Comparison of ENCODE assay signal across 9 cellular contexts in the genomic region with DNA sequence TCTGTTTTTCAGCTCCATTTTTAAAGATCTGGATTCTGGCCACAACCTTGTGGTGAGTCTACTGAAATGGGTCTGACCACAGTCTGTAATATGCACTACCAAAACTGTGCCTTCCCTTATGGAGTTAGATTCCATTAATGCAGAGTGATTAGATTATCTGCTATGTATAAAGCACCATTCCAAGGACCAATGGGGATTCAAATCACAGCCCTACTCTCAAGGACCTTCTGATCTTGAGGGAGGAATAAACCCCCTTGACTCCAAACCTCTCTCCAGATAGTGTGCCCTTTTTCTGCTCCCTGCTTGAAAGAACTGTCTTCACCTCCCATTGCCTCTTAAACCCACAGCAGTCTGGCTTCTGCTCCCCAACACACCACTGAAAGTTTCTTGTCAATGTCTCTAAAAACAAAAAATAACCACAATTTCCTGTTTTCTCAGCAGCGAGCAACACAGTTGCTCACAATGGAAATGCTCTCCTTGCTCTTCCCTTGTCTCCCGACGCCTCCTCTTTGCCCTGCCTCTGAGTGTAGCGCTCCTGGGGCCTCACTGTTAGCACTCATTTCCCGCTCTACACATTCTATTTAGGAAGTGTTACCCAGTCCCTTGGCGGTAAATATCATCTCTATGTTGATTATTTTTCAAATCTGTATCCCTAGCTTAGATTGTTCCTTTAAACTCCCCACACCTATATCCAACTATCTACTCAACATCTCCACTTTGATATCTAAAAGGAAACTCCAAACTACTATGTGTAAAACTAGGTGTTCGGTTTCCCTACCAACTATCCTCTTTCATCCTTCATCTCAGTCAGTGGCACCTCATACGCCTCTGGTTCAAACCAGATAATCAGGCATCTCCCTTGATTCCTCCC. TPM values are rescaled to one million over a fixed set of nuclear protein-coding genes. Genes with fewer than 3 reads are reported as not detected.
DNase-seq lines count a peak whose midpoint lies in the region; ATAC-seq, FAIRE-seq and TF ChIP-seq lines count a peak whose summit lies in the region.
"Had no signal": no experiment of that assay in that cellular context is flagged by ENCODE, and none has a peak within 500 bp of the region (broad histone marks: within the 10 kb centered on the region; RNA-seq: fewer than 3 reads in every experiment).

No MANE protein-coding gene starts in this region.

- no peak for TF ChIP-seq CTCF in Calu3 (IDR thresholded peaks at IDR 0.05; ENCODE audit: unreplicated experiment)

- DNase-seq in CD1c-positive myeloid dendritic cell (ENCODE audit: extremely low spot score) (peak; percentile 64), small intestine (peak; percentile 17), ecto neural progenitor cell (ENCODE audit: low spot score) (no peak), Calu3 (no peak), mucosa of gallbladder (ENCODE audit: low spot score) (no peak)
- DNase-seq in activated T-cell treated with anti-CD3 and anti-CD28 coated beads, Interleukin-2, amount 50 U/mL, for 4 hours = no peak

- BruUV-seq in Calu3 (replicated peaks; lab: Mats Ljungman, UMichigan) = no TSS peak

- no peaks in the 10 kb centered on the region for H3K4me1 ChIP-seq in small intestine (ENCODE audit: control insufficient read depth in 2 of 2, insufficient read depth in 1 of 2, low read depth in 1 of 2, low read length in 1 of 2)

- CTCF ChIA-PET in Calu3 (lab: Charles Lee) = no interaction called here

- no peak overlapping the region for H3K27ac ChIP-seq in small intestine (ENCODE audit: low read depth in 1 of 2, low read length in 1 of 2)

- H3K4me1 Mint-ChIP-seq in activated T-cell treated with anti-CD3 and anti-CD28 coated beads, Interleukin-2, amount 50 U/mL, for 4 hours (ENCODE audit: low read depth) = peaks cover 40% of the 10 kb centered on the region
- peaks cover 12% of the 10 kb centered on the region for H3K4me1 Mint-ChIP-seq in Calu3 (ENCODE audit: low read depth, unreplicated experiment)

- intact Hi-C loops in Calu3 (cut with micrococcal nuclease; ENCODE audit: unreplicated experiment) = no loop called here

- peaks cover 11% of the 10 kb centered on the region for H3K36me3 Mint-ChIP-seq in activated T-cell treated with anti-CD3 and anti-CD28 coated beads, Interleukin-2, amount 50 U/mL, for 4 hours (ENCODE audit: insufficient read depth)
- no peaks in the 10 kb centered on the region for H3K36me3 Mint-ChIP-seq in Calu3 (ENCODE audit: insufficient read depth, unreplicated experiment)

- H3K27ac Mint-ChIP-seq in Calu3 (ENCODE audit: unreplicated experiment) = no peak overlapping the region

- no peak for FAIRE-seq in small intestine (lab: Jason Lieb, UNC)

- WGBS in small intestine, 3 donors = 69 to 93% (median 76%) methylated on average over 8 of the region's 8 CpGs

- no peaks in the 10 kb centered on the region for H3K27me3 ChIP-seq in small intestine (ENCODE audit: control insufficient read depth in 2 of 2, insufficient read depth in 2 of 2, low read length in 2 of 2)

- no peaks in the 10 kb centered on the region for H3K9me3 ChIP-seq in small intestine (ENCODE audit: control insufficient read depth, low read depth)

- ATAC-seq in GM19351 (IDR thresholded peaks at IDR 0.05; ENCODE audit: unreplicated experiment) (peak; percentile 87), HG03280 (IDR thresholded peaks at IDR 0.05; ENCODE audit: unreplicated experiment) (peak; percentile 88)
- peak; percentile 66 to 79 for ATAC-seq in activated T-cell treated with anti-CD3 and anti-CD28 coated beads, Interleukin-2, amount 50 U/mL, for 4 hours

- peak overlapping the region; percentile 62 for H3K4me3 Mint-ChIP-seq in activated T-cell treated with anti-CD3 and anti-CD28 coated beads, Interleukin-2, amount 50 U/mL, for 4 hours
- H3K4me3 Mint-ChIP-seq in Calu3 (ENCODE audit: low read depth, unreplicated experiment) = no peak overlapping the region

- H3K4me3 ChIP-seq in small intestine (ENCODE audit: low read depth in 1 of 2, low read length in 2 of 2) = no peak overlapping the region
- H3K4me3 ChIP-seq: skin epidermis had no signal

- no peaks in the 10 kb centered on the region for H3K9me3 Mint-ChIP-seq in activated T-cell treated with anti-CD3 and anti-CD28 coated beads, Interleukin-2, amount 50 U/mL, for 4 hours
- H3K9me3 Mint-ChIP-seq in Calu3 (ENCODE audit: low read depth, unreplicated experiment) = peaks cover 2% of the 10 kb centered on the region

- H3K36me3 ChIP-seq in small intestine (ENCODE audit: control insufficient read depth in 2 of 2, insufficient read depth in 2 of 2, low read length in 2 of 2) = no peaks in the 10 kb centered on the region

- no peaks in the 10 kb centered on the region for H3K27me3 Mint-ChIP-seq in activated T-cell treated with anti-CD3 and anti-CD28 coated beads, Interleukin-2, amount 50 U/mL, for 4 hours (ENCODE audit: low read depth)
- no peaks in the 10 kb centered on the region for H3K27me3 Mint-ChIP-seq in Calu3 (ENCODE audit: unreplicated experiment)

RNA-seq across cellular contexts. Expression of a gene that starts 13.6 kb away (rescaled TPM):
- 10 to 100 TPM; 15.1 to 17.3 (median 15.3) TPM for total RNA-seq in activated T-cell treated with anti-CD3 and anti-CD28 coated beads, Interleukin-2, amount 50 U/mL, for 4 hours
- polyA plus RNA-seq in small intestine = 10 to 100 TPM in 1 of 3 donors, 1 to 10 TPM in 2; 1.3 to 18.1 (median 4.6) TPM
- 50.7 and 63.4 TPM in 2 replicates for total RNA-seq in Calu3 (2022)
- 28.4 TPM for total RNA-seq in mucosa of gallbladder

RNA-seq across cellular contexts. Expression of a gene that starts 45.6 kb away (rescaled TPM):
- total RNA-seq in activated T-cell treated with anti-CD3 and anti-CD28 coated beads, Interleukin-2, amount 50 U/mL, for 4 hours = 1 to 10 TPM; 1.0 to 1.1 (median 1.0) TPM
- polyA plus RNA-seq in small intestine = 10 to 100 TPM in 2 of 3 donors, 1 to 10 TPM in 1; 7.6 to 11.9 (median 10.4) TPM
- total RNA-seq in Calu3 (2022) = 22.5 and 33.6 TPM in 2 replicates
- total RNA-seq in mucosa of gallbladder = 11.9 TPM

Comparison
In these comparisons a context has a peak if more than half of its experiments do, and no peak if none do; other contexts are left out.
1. DNase-seq: peak in CD1c-positive myeloid dendritic cell (single experiment) and small intestine (single experiment); none in activated T-cell treated with anti-CD3 and anti-CD28 coated beads, Interleukin-2, amount 50 U/mL, for 4 hours (single experiment), ecto neural progenitor cell (single experiment), Calu3 (single experiment) and mucosa of gallbladder (single experiment).
2. Peak in every context shown above with its lines, with median percentiles within 50 percentile points of each other: ATAC-seq.